Comparison of ENCODE assay signal across 30 cellular contexts in the genomic region with DNA sequence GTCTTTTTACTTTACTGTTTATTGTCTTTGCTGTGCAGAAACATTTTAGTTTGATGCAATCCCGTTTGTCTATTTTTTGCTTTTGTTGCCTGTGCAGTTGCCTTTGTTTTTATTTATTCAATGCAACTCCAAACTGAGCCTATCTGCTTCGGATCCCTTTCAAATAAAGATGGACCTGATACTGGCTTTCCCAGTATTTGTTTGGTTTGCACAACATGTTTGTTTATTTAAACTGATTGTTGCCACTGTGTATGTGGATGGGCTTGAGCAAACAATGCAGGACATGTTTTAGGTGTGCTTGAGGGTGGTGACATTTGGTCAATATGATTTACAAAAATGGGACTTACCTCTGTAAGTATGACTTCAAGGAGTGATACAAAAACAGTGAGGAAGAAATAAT. TPM values are rescaled to one million over a fixed set of nuclear protein-coding genes. Genes with fewer than 3 reads are reported as not detected.
"Had no signal": no experiment of that assay in that cellular context is flagged by ENCODE, and none has a peak within 500 bp of the region (broad histone marks: within the 10 kb centered on the region; RNA-seq: fewer than 3 reads in every experiment).

No MANE protein-coding gene starts in this region.

- H3K36me3 Mint-ChIP-seq: memory B cell, natural killer cell had no signal

- H3K79me2 ChIP-seq: hepatocyte had no signal

- H3K36me3 ChIP-seq: colonic mucosa, gastroesophageal sphincter, heart left ventricle, left ventricle myocardium inferior, neutrophil, pancreas, suprapubic skin, vagina had no signal

- H3K4me3 Mint-ChIP-seq: dendritic cell treated with granulocyte-macrophage colony-stimulating factor and Interleukin-4, amounts not matched to agents 40 ng/mL and 50 ng/mL, for 4 days; endodermal cell; memory B cell; natural killer cell; neural crest cell; stimulated activated naive CD8-positive, alpha-beta T cell treated with anti-CD3 and anti-CD28 coated beads, Interleukin-15, amount 100 ng/mL, for 72 hours had no signal

- H3K27me3 ChIP-seq: pancreas had no signal

- H3K4me1 Mint-ChIP-seq: memory B cell, natural killer cell, neural crest cell had no signal

- H3K9me3 Mint-ChIP-seq: dendritic cell treated with granulocyte-macrophage colony-stimulating factor and Interleukin-4, amounts not matched to agents 40 ng/mL and 50 ng/mL, for 4 days; endodermal cell; memory B cell; neural crest cell; stimulated activated naive CD8-positive, alpha-beta T cell treated with anti-CD3 and anti-CD28 coated beads, Interleukin-15, amount 100 ng/mL, for 72 hours had no signal

- H3K27ac Mint-ChIP-seq: dendritic cell treated with granulocyte-macrophage colony-stimulating factor and Interleukin-4, amounts not matched to agents 40 ng/mL and 50 ng/mL, for 4 days; endodermal cell; memory B cell; natural killer cell; stimulated activated naive CD8-positive, alpha-beta T cell treated with anti-CD3 and anti-CD28 coated beads, Interleukin-15, amount 100 ng/mL, for 72 hours had no signal

- H3K9me3 ChIP-seq: colonic mucosa, gastroesophageal sphincter, heart left ventricle, left ventricle myocardium inferior, neutrophil, pancreas, suprapubic skin, vagina had no signal

- H2AFZ ChIP-seq: hepatocyte had no signal

- ATAC-seq: esophagus mucosa; gastroesophageal sphincter; heart left ventricle; left cardiac atrium; natural killer cell; pancreas; sciatic nerve; stimulated activated naive CD8-positive, alpha-beta T cell treated with anti-CD3 and anti-CD28 coated beads, Interleukin-15, amount 100 ng/mL, for 72 hours had no signal

- H3K4me2 ChIP-seq: hepatocyte, smooth muscle cell had no signal

- H3K4me1 ChIP-seq: colonic mucosa, vagina had no signal

- H3K4me3 ChIP-seq: colonic mucosa, gastroesophageal sphincter, heart left ventricle, hepatocyte, left ventricle myocardium inferior, lung, pancreas, smooth muscle cell, suprapubic skin, vagina had no signal

- H3K27ac ChIP-seq: colonic mucosa, epithelial cell of prostate, gastroesophageal sphincter, heart left ventricle, hepatocyte, left ventricle myocardium inferior, neutrophil, suprapubic skin, vagina had no signal

- DNase-seq: colonic mucosa; effector CD8-positive, alpha-beta T cell; endodermal cell; foreskin fibroblast; heart left ventricle; left cardiac atrium; left ventricle myocardium inferior; natural killer cell; pancreas; stimulated activated CD4-positive, alpha-beta T cell treated with anti-CD3 and anti-CD28 coated beads, Interleukin-12 subunit alpha, Interleukin-12 subunit beta, amount 100 ng/mL, for 4 hours; stimulated activated CD4-positive, alpha-beta T cell treated with anti-CD3 and anti-CD28 coated beads, Interleukin-1b, Interleukin-23, amount 100 ng/mL, for 48 hours; stimulated activated CD4-positive, alpha-beta T cell treated with anti-CD3 and anti-CD28 coated beads, Interleukin-4, amount 100 ng/mL, for 1 hour; stimulated activated CD8-positive, alpha-beta memory T cell treated with anti-CD3 and anti-CD28 coated beads, Interleukin-4, amount 100 ng/mL, for 48 hours; stimulated activated naive CD4-positive, alpha-beta T cell; stimulated activated naive CD8-positive, alpha-beta T cell treated with anti-CD3 and anti-CD28 coated beads, Interleukin-15, amount 100 ng/mL, for 72 hours; trophoblast cell had no signal

RNA-seq across cellular contexts. Expression of a gene that starts 6.7 kb away (rescaled TPM):
- total RNA-seq: pulmonary artery endothelial cell had no signal
